ENCODE assay signal across 8 cellular contexts in the genomic region with DNA sequence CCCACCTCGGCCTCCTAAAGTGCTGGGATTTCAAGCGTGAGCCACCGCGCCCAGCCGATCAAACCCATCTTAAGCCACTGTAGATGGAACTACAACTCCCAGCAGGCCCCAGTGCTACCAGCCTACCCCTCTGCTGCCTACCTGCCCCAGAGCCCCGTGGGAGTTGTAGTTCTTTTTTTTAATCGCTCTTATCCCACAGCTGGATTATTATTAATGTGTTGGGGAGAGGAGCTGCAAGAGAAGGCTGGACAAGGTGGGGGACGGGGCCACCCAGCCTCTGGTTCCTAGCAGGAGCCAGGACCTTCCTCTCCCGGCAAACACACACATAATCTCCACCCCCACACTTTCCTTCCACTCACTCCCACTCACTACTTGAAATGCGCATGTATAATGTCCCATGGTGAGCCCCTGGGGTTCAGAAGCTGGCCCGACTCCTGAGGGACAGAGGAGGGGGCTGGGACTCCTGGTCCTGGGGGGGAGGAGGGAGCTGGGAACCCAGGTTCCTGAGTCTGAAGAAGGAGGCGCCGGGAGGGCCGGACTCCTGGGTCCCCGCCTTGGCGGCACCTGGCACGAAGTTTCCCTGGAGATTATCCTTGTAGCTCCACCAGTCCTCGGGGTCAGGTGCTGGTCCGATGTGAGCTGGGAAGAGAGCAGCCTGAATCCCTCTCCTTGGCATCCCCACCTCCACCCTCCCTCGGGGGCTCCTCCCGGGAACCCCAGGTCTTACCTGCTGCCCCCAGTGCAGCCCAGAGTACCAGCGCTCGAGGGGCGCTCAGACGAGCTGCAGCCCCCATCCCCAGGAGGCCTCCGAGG. TPM values are rescaled to one million over a fixed set of nuclear protein-coding genes. Genes with fewer than 3 reads are reported as not detected.
DNase-seq lines count a peak whose midpoint lies in the region; TF ChIP-seq lines count a peak whose summit lies in the region.

No MANE protein-coding gene starts in this region.

- TF ChIP-seq RAD21 in neural cell (conservative IDR thresholded peaks at IDR 0.05): no peak

- no peaks in the 10 kb centered on the region for H3K9me3 Mint-ChIP-seq in activated T-helper 2 cell treated with anti-CD3 and anti-CD28 coated beads, Interferon-gamma antibody, Interleukin-2, Interleukin-4, amounts not matched to agents 10 μg/mL and 5 μg/mL and 100 μg/mL, durations not matched to agents 14 hours and 24 hours and 36 hours

- H3K9me2 ChIP-seq in neural cell (ENCODE audit: insufficient read depth, low read length): no peaks in the 10 kb centered on the region

- H3K4me1 Mint-ChIP-seq in activated T-helper 2 cell treated with anti-CD3 and anti-CD28 coated beads, Interferon-gamma antibody, Interleukin-2, Interleukin-4, amounts not matched to agents 10 μg/mL and 5 μg/mL and 100 μg/mL, durations not matched to agents 14 hours and 24 hours and 36 hours (ENCODE audit: low read depth): peaks cover 28% of the 10 kb centered on the region

- H3K27ac Mint-ChIP-seq in activated T-helper 2 cell treated with anti-CD3 and anti-CD28 coated beads, Interferon-gamma antibody, Interleukin-2, Interleukin-4, amounts not matched to agents 10 μg/mL and 5 μg/mL and 100 μg/mL, durations not matched to agents 14 hours and 24 hours and 36 hours: peak overlapping the region; percentile 66

- H3K4me2 ChIP-seq in neural cell (ENCODE audit: low read length): peak overlapping the region; percentile 62

- H3K36me3 Mint-ChIP-seq in activated T-helper 2 cell treated with anti-CD3 and anti-CD28 coated beads, Interferon-gamma antibody, Interleukin-2, Interleukin-4, amounts not matched to agents 10 μg/mL and 5 μg/mL and 100 μg/mL, durations not matched to agents 14 hours and 24 hours and 36 hours (ENCODE audit: low read depth): no peaks in the 10 kb centered on the region

- H3K79me2 ChIP-seq in neural cell (replicated peaks; ENCODE audit: insufficient read depth, low read length): no peaks in the 10 kb centered on the region

- DNase-seq in Daoy (ENCODE audit: low read depth) (peak; percentile 76), RPMI7951 (ENCODE audit: low read depth) (peak; percentile 74), fibroblast of the aortic adventitia (ENCODE audit: low read depth) (peak; percentile 74), stromal cell of bone marrow (ENCODE audit: low read depth) (peak; percentile 54), NCI-H1048 (lab: John Stamatoyannopoulos, UW) (no peak)
- peak; percentile 60 for DNase-seq in activated T-helper 2 cell treated with anti-CD3 and anti-CD28 coated beads, Interferon-gamma antibody, Interleukin-2, Interleukin-4, amounts not matched to agents 10 μg/mL and 5 μg/mL and 100 μg/mL, durations not matched to agents 14 hours and 24 hours and 36 hours (ENCODE audit: low spot score)

- H3K27me3 ChIP-seq in neural cell (ENCODE audit: insufficient read depth, low read depth, low read length): no peaks in the 10 kb centered on the region

- H3K27me3 Mint-ChIP-seq in activated T-helper 2 cell treated with anti-CD3 and anti-CD28 coated beads, Interferon-gamma antibody, Interleukin-2, Interleukin-4, amounts not matched to agents 10 μg/mL and 5 μg/mL and 100 μg/mL, durations not matched to agents 14 hours and 24 hours and 36 hours (ENCODE audit: low read depth): peaks cover 4% of the 10 kb centered on the region

- intact Hi-C loops in activated T-helper 2 cell treated with anti-CD3 and anti-CD28 coated beads, Interferon-gamma antibody, Interleukin-2, Interleukin-4, amounts not matched to agents 10 μg/mL and 5 μg/mL and 100 μg/mL, durations not matched to agents 14 hours and 24 hours and 36 hours (cut with micrococcal nuclease): loop anchor here (1.0 to 5.0 kb wide), 3 partner anchors 77 to 165 kb away; no protein-coding TSS in a partner anchor

- H3K36me3 ChIP-seq in KOPT-K1 (ENCODE audit: insufficient read depth, low read length) (no peaks in the 10 kb centered on the region), neural cell (ENCODE audit: insufficient read depth, low read length) (no peaks in the 10 kb centered on the region)

- peak overlapping the region; percentile 75 for H3K4me3 Mint-ChIP-seq in activated T-helper 2 cell treated with anti-CD3 and anti-CD28 coated beads, Interferon-gamma antibody, Interleukin-2, Interleukin-4, amounts not matched to agents 10 μg/mL and 5 μg/mL and 100 μg/mL, durations not matched to agents 14 hours and 24 hours and 36 hours (ENCODE audit: low read depth)

- peak overlapping the region; percentile 56 for H3K27ac ChIP-seq in KOPT-K1 (ENCODE audit: low read depth, low read length, poor library complexity, severe bottlenecking)
- peak overlapping the region; percentile 94 for H3K27ac ChIP-seq in neural cell (ENCODE audit: low read length)

- H3K4me3 ChIP-seq in fibroblast of the aortic adventitia (ENCODE audit: low read depth, low read length) (peak overlapping the region; percentile 61), neural cell (ENCODE audit: low read length) (peak overlapping the region; percentile 74)

- H2AFZ ChIP-seq in neural cell (ENCODE audit: low read depth, low read length): peak overlapping the region; percentile 37

- no peaks in the 10 kb centered on the region for H3F3A ChIP-seq in neural cell (ENCODE audit: insufficient read depth, low read length, poor library complexity, severe bottlenecking)

- peak; percentile 19 for TF ChIP-seq EP300 in neural cell (conservative IDR thresholded peaks at IDR 0.05; ENCODE audit: poor library complexity, severe bottlenecking)

- TF ChIP-seq CTCF in fibroblast of the aortic adventitia (IDR thresholded peaks at IDR 0.05; ENCODE audit: insufficient read depth, low read length) (no peak), neural cell (IDR thresholded peaks at IDR 0.05; ENCODE audit: poor library complexity, severe bottlenecking) (no peak)

- H3K9ac ChIP-seq in neural cell (ENCODE audit: low read length): peak overlapping the region; percentile 91

- no peaks in the 10 kb centered on the region for H3K9me3 ChIP-seq in KOPT-K1 (ENCODE audit: insufficient read depth, low read length, poor library complexity, severe bottlenecking)
- no peaks in the 10 kb centered on the region for H3K9me3 ChIP-seq in neural cell (ENCODE audit: low read length)

- H4K20me1 ChIP-seq in neural cell (ENCODE audit: insufficient read depth): no peaks in the 10 kb centered on the region

TF ChIP-seq in neural cell, 6 proteins besides CTCF, POLR2A, EP300 and RAD21:
- TF ChIP-seq SMC3 (conservative IDR thresholded peaks at IDR 0.05; ENCODE audit: poor library complexity) (no peak), MXI1 (conservative IDR thresholded peaks at IDR 0.05; ENCODE audit: poor library complexity, severe bottlenecking) (peak; percentile 17)

RNA-seq across cellular contexts. Expression of a gene that starts 0.9 kb away (rescaled TPM):
- total RNA-seq in Daoy (2014; rRNA removed; shearing (Covaris generic)): not detected in 2 replicates
- 2.1 and 3.8 TPM in 2 replicates for total RNA-seq in RPMI7951 (2014; rRNA removed; shearing (Covaris generic))
- total RNA-seq in activated T-helper 2 cell treated with anti-CD3 and anti-CD28 coated beads, Interferon-gamma antibody, Interleukin-2, Interleukin-4, amounts not matched to agents 10 μg/mL and 5 μg/mL and 100 μg/mL, durations not matched to agents 14 hours and 24 hours and 36 hours: 5.4 and 6.5 TPM in 2 replicates
- 2.3 and 14.5 TPM in 2 replicates for total RNA-seq in fibroblast of the aortic adventitia (ENCODE audit: low replicate concordance)
- 105 and 108 TPM in 2 replicates for polyA plus RNA-seq in neural cell
- 50.0 and 57.7 TPM in 2 replicates for polyA minus RNA-seq in neural cell

RNA-seq across cellular contexts. Expression of a gene that starts 7.9 kb away (rescaled TPM):
- 3.0 and 10.0 TPM in 2 replicates for total RNA-seq in Daoy (2014; rRNA removed; shearing (Covaris generic))
- total RNA-seq in RPMI7951 (2014; rRNA removed; shearing (Covaris generic)): 16.6 and 17.2 TPM in 2 replicates
- 7.3 and 7.9 TPM in 2 replicates for total RNA-seq in activated T-helper 2 cell treated with anti-CD3 and anti-CD28 coated beads, Interferon-gamma antibody, Interleukin-2, Interleukin-4, amounts not matched to agents 10 μg/mL and 5 μg/mL and 100 μg/mL, durations not matched to agents 14 hours and 24 hours and 36 hours
- 20.9 and 48.8 TPM in 2 replicates for total RNA-seq in fibroblast of the aortic adventitia (ENCODE audit: low replicate concordance)
- polyA plus RNA-seq in neural cell: 1.0 and 3.6 TPM in 2 replicates
- polyA minus RNA-seq in neural cell: 5.4 TPM in 2 replicates

RNA-seq across cellular contexts. Expression of a gene that starts 25.7 kb away (rescaled TPM):
- total RNA-seq in Daoy (2014; rRNA removed; shearing (Covaris generic)): 5.1 and 12.7 TPM in 2 replicates
- total RNA-seq in RPMI7951 (2014; rRNA removed; shearing (Covaris generic)): 4.7 and 7.7 TPM in 2 replicates
- total RNA-seq in activated T-helper 2 cell treated with anti-CD3 and anti-CD28 coated beads, Interferon-gamma antibody, Interleukin-2, Interleukin-4, amounts not matched to agents 10 μg/mL and 5 μg/mL and 100 μg/mL, durations not matched to agents 14 hours and 24 hours and 36 hours: 34.3 and 35.0 TPM in 2 replicates
- 10.9 and 16.3 TPM in 2 replicates for total RNA-seq in fibroblast of the aortic adventitia (ENCODE audit: low replicate concordance)
- polyA plus RNA-seq in neural cell: 22.6 and 32.6 TPM in 2 replicates
- 28.5 and 31.7 TPM in 2 replicates for polyA minus RNA-seq in neural cell

RNA-seq across cellular contexts. Expression of a gene that starts 26.1 kb away (rescaled TPM):
- 2,925 and 3,124 TPM in 2 replicates for total RNA-seq in Daoy (2014; rRNA removed; shearing (Covaris generic))
- 2,104 and 2,291 TPM in 2 replicates for total RNA-seq in RPMI7951 (2014; rRNA removed; shearing (Covaris generic))
- 1,853 and 1,861 TPM in 2 replicates for total RNA-seq in activated T-helper 2 cell treated with anti-CD3 and anti-CD28 coated beads, Interferon-gamma antibody, Interleukin-2, Interleukin-4, amounts not matched to agents 10 μg/mL and 5 μg/mL and 100 μg/mL, durations not matched to agents 14 hours and 24 hours and 36 hours
- 1,782 and 2,036 TPM in 2 replicates for total RNA-seq in fibroblast of the aortic adventitia (ENCODE audit: low replicate concordance)
- polyA plus RNA-seq in neural cell: 2,102 and 2,180 TPM in 2 replicates
- polyA minus RNA-seq in neural cell: 717 and 772 TPM in 2 replicates

RNA-seq across cellular contexts. Expression of a gene that starts 27.8 kb away (rescaled TPM):
- not detected in 2 replicates for total RNA-seq in Daoy (2014; rRNA removed; shearing (Covaris generic))
- 0.39 TPM in 1 of 2 replicates, not detected in the other for total RNA-seq in RPMI7951 (2014; rRNA removed; shearing (Covaris generic))
- total RNA-seq in activated T-helper 2 cell treated with anti-CD3 and anti-CD28 coated beads, Interferon-gamma antibody, Interleukin-2, Interleukin-4, amounts not matched to agents 10 μg/mL and 5 μg/mL and 100 μg/mL, durations not matched to agents 14 hours and 24 hours and 36 hours: 0.46 and 0.55 TPM in 2 replicates
- total RNA-seq in fibroblast of the aortic adventitia (ENCODE audit: low replicate concordance): 0.09 TPM in 1 of 2 replicates, not detected in the other
- 1.0 TPM in 1 of 2 replicates, not detected in the other for polyA plus RNA-seq in neural cell
- not detected in 2 replicates for polyA minus RNA-seq in neural cell
